ENCODE assay signal across 10 cellular contexts in the genomic region with DNA sequence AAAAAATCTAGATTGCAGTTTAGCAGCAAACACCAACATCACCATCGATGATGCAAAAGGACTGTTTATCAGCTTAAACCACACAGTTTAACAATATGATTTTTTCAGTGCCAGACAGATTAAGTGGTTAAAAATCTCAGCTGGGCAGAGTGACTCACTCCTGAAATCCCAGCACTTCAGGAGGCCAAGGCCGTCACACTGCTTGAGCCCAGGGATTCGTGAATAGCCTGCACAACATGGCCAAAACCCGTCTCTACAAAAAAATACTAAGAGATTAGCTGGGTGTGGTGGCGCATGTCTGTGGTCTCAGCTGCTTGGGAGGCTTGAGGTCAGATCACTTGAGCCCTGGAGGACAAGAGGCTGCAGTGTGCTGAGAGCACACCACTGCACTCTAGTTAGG. TPM values are rescaled to one million over a fixed set of nuclear protein-coding genes. Genes with fewer than 3 reads are reported as not detected.
A peak's percentile ranks its signal among the peaks of the same experiment; 100 is the strongest.
DNase-seq lines count a peak whose midpoint lies in the region; ATAC-seq, FAIRE-seq and TF ChIP-seq lines count a peak whose summit lies in the region.
"Had no signal": no experiment of that assay in that cellular context is flagged by ENCODE, and none has a peak within 500 bp of the region (broad histone marks: within the 10 kb centered on the region; RNA-seq: fewer than 3 reads in every experiment).

No MANE protein-coding gene starts in this region.

- peaks cover 30% of the 10 kb centered on the region for H3K36me3 ChIP-seq in BJ (ENCODE audit: control insufficient read depth, insufficient read depth, low read length)
- peaks cover 100% of the 10 kb centered on the region for H3K36me3 ChIP-seq in lower lobe of right lung

- TF ChIP-seq CTCF in BJ (IDR thresholded peaks at IDR 0.05; ENCODE audit: insufficient read depth, low read depth, low read length) (no peak), astrocyte of the cerebellum (IDR thresholded peaks at IDR 0.05; ENCODE audit: low read depth, low read length, missing control alignments) (no peak), lower lobe of right lung (IDR thresholded peaks at IDR 0.05) (no peak)

- POLR2A ChIA-PET in BJ (lab: Charles Lee): interaction anchor here (1.1 kb wide), 1 partner anchor 9 kb away, joined by 4 read pairs; a partner anchor contains a TSS

- peaks cover 16% of the 10 kb centered on the region for H3K4me1 ChIP-seq in lower lobe of right lung

- H3K9me3 ChIP-seq in lower lobe of right lung: no peaks in the 10 kb centered on the region

- CTCF ChIA-PET in BJ (lab: Yijun Ruan, JAX): interaction anchor here (0.8 to 1.9 kb wide), 2 partner anchors 17 to 119 kb away, joined by 3 to 5 read pairs; a partner anchor contains a TSS

- no peak overlapping the region for H3K27ac ChIP-seq in lower lobe of right lung

- no peak for FAIRE-seq in urothelium cell line (lab: Jason Lieb, UNC)

- H3K27me3 ChIP-seq in BJ (ENCODE audit: control insufficient read depth, insufficient read depth, low read length): no peaks in the 10 kb centered on the region
- H3K27me3 ChIP-seq in lower lobe of right lung (ENCODE audit: low read depth): no peaks in the 10 kb centered on the region

- H3K4me3 ChIP-seq in BJ (ENCODE audit: low read depth, low read length): no peak overlapping the region
- no peak overlapping the region for H3K4me3 ChIP-seq in astrocyte of the cerebellum (ENCODE audit: low read depth, low read length)
- H3K4me3 ChIP-seq in lower lobe of right lung: no peak overlapping the region

- ATAC-seq in lower lobe of right lung (peak; percentile 40 to 49), GM21423 (IDR thresholded peaks at IDR 0.05; ENCODE audit: unreplicated experiment) (no peak), GM21447 (IDR thresholded peaks at IDR 0.05; ENCODE audit: unreplicated experiment) (no peak)
- ATAC-seq: naive thymus-derived CD4-positive, alpha-beta T cell had no signal

- intact Hi-C loops in lower lobe of right lung (cut with DNase I): no loop called here

- DNase-seq in BJ (ENCODE audit: low read depth) (peak; percentile 71), HT1080 (ENCODE audit: low read depth) (peak; percentile 93), astrocyte of the cerebellum (ENCODE audit: low read depth) (peak; percentile 96), lower lobe of right lung (no peak), nucleus accumbens (lab: John Stamatoyannopoulos, UW) (no peak), urothelium cell line (ENCODE audit: low spot score) (no peak)
- DNase-seq: head of caudate nucleus; naive thymus-derived CD4-positive, alpha-beta T cell had no signal

- in situ Hi-C loops in astrocyte of the cerebellum (cut with HindIII; ENCODE audit: low sequenced_read_pairs): no loop called here

RNA-seq across cellular contexts. Expression of a gene that starts 8.9 kb away (rescaled TPM):
- polyA plus RNA-seq in BJ (2011; rRNA removed): 13.4 and 24.3 TPM in 2 replicates
- 9.2 and 11.1 TPM in 2 replicates for polyA minus RNA-seq in BJ (2011; rRNA and poly(A)+ RNA removed)
- 42.0 and 46.2 TPM in 2 replicates for total RNA-seq in HT1080 (2014; rRNA removed; shearing (Covaris generic))
- 27.7 and 31.4 TPM in 2 replicates for polyA plus RNA-seq in HT1080 (2015; cell fraction: cytosol; rRNA removed)
- 89.3 and 104 TPM in 2 replicates for polyA plus RNA-seq in HT1080 (2015; cell fraction: nucleus; rRNA removed)
- total RNA-seq in lower lobe of right lung: 59.1 TPM

RNA-seq across cellular contexts. Expression of a gene that starts 9.2 kb away (rescaled TPM):
- polyA plus RNA-seq in BJ (2011; rRNA removed): 12.5 and 13.6 TPM in 2 replicates
- polyA minus RNA-seq in BJ (2011; rRNA and poly(A)+ RNA removed): 11.2 and 12.1 TPM in 2 replicates
- total RNA-seq in HT1080 (2014; rRNA removed; shearing (Covaris generic)): 34.0 and 42.3 TPM in 2 replicates
- polyA plus RNA-seq in HT1080 (2015; cell fraction: cytosol; rRNA removed): 17.7 and 20.1 TPM in 2 replicates
- 248 and 253 TPM in 2 replicates for polyA plus RNA-seq in HT1080 (2015; cell fraction: nucleus; rRNA removed)
- total RNA-seq in lower lobe of right lung: 8.7 TPM

RNA-seq across cellular contexts. Expression of a gene that starts 17.1 kb away (rescaled TPM):
- polyA plus RNA-seq in BJ (2011; rRNA removed): 12.7 and 15.0 TPM in 2 replicates
- polyA minus RNA-seq in BJ (2011; rRNA and poly(A)+ RNA removed): 6.5 and 12.5 TPM in 2 replicates
- total RNA-seq in HT1080 (2014; rRNA removed; shearing (Covaris generic)): 15.9 and 19.6 TPM in 2 replicates
- polyA plus RNA-seq in HT1080 (2015; cell fraction: cytosol; rRNA removed): 17.6 and 18.5 TPM in 2 replicates
- polyA plus RNA-seq in HT1080 (2015; cell fraction: nucleus; rRNA removed): 63.9 and 65.8 TPM in 2 replicates
- 23.5 TPM for total RNA-seq in lower lobe of right lung

Comparison
In these comparisons a context has a peak if more than half of its experiments do, and no peak if none do; other contexts are left out.
1. DNase-seq: peak in BJ (single experiment), HT1080 (single experiment) and astrocyte of the cerebellum (single experiment); none in lower lobe of right lung (single experiment), nucleus accumbens (0 of 56) and urothelium cell line (single experiment).
2. ATAC-seq: peak in lower lobe of right lung (2 of 2); none in GM21423 (single experiment) and GM21447 (single experiment).